In the genomic region with DNA sequence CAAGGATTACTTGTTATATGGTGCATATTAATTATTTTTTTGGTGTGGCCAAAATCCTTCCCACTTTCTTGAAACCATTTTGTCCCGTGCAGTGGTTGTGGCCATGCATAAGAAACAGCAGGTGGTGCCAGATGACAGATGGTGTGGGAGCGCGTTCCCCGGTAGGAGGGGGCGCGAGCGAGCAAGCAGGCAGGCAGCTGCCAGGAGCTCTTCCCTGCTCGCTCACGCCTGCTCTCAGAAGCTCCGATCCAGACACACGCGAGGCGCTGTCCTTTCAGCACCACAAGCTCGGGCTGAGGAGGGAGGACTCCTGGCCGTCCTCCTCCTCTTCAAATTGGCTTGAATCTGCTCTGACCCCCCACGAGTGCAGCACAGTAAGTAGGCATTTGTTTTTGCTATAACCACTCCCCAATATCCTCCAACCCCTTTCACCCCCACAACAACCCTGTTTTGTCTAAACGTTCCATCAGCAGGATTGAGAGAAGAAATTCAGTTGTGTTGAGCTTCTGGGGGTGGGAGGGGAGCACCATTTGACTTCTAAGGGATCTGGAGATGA, we compare ENCODE assay signal across 8 cellular contexts. TPM values are rescaled to one million over a fixed set of nuclear protein-coding genes. Genes with fewer than 3 reads are reported as not detected.
DNase-seq lines count a peak whose midpoint lies in the region; ATAC-seq and TF ChIP-seq lines count a peak whose summit lies in the region.

TSS of gene NSG2 (plus strand) at position 237 of the 556 bp plus-strand sequence. CDS start 1,050 bp downstream, outside the sequence.

- H3K4me3 Mint-ChIP-seq in activated CD8-positive, alpha-beta memory T cell treated with anti-CD3 and anti-CD28 coated beads, Interleukin-2, amount 10 ng/mL, durations not matched to agents 7 days and 5 days: no peak within 1 kb of the TSS
- H3K4me3 Mint-ChIP-seq in chondrocyte (ENCODE audit: unreplicated experiment): no peak within 1 kb of the TSS
- no peak within 1 kb of the TSS for H3K4me3 Mint-ChIP-seq in stimulated activated memory B cell treated with anti-CD40 and anti-IgM and Interleukin-4, amounts not matched to agents 10 μg/mL and 1 μg/mL and 100 μg/mL, for 72 hours

- CTCF ChIA-PET in activated CD8-positive, alpha-beta memory T cell treated with anti-CD3 and anti-CD28 coated beads, Interleukin-2, amount 10 ng/mL, durations not matched to agents 7 days and 5 days (lab: Charles Lee): interaction anchor here (0.8 to 1.9 kb wide), 2 partner anchors 8 to 266 kb away, joined by 3 to 7 read pairs; no protein-coding TSS in a partner anchor
- CTCF ChIA-PET in RWPE1 (lab: Yijun Ruan, JAX): interaction anchor here (0.5 to 3.4 kb wide), 19 partner anchors 10 to 732 kb away, joined by 3 to 54 read pairs (median 3); no protein-coding TSS in a partner anchor

- POLR2A ChIA-PET in RWPE1 (lab: Yijun Ruan, JAX; ENCODE audit: low non-redundant PET): no interaction called here

- no peak within 1 kb of the TSS for H3K27ac Mint-ChIP-seq in activated CD8-positive, alpha-beta memory T cell treated with anti-CD3 and anti-CD28 coated beads, Interleukin-2, amount 10 ng/mL, durations not matched to agents 7 days and 5 days
- H3K27ac Mint-ChIP-seq in chondrocyte (ENCODE audit: unreplicated experiment): no peak within 1 kb of the TSS
- no peak within 1 kb of the TSS for H3K27ac Mint-ChIP-seq in stimulated activated memory B cell treated with anti-CD40 and anti-IgM and Interleukin-4, amounts not matched to agents 10 μg/mL and 1 μg/mL and 100 μg/mL, for 72 hours

- TF ChIP-seq CTCF in HFF-Myc (IDR thresholded peaks at IDR 0.05; ENCODE audit: low read depth, low read length, missing control alignments): peak; percentile 73
- TF ChIP-seq CTCF in RWPE1 (conservative IDR thresholded peaks at IDR 0.05; ENCODE audit: low read depth): peak; percentile 78
- TF ChIP-seq CTCF in chondrocyte (IDR thresholded peaks at IDR 0.05): peak; percentile 83

- no peak within 1 kb of the TSS for H3K4me3 ChIP-seq in HFF-Myc (replicated peaks; ENCODE audit: low read depth, low read length)

- no peaks in the 10 kb centered on the region for H3K27me3 ChIP-seq in layer of hippocampus (ENCODE audit: control insufficient read depth, insufficient read depth, low read length)

- no peaks in the 10 kb centered on the region for H3K9me3 Mint-ChIP-seq in activated CD8-positive, alpha-beta memory T cell treated with anti-CD3 and anti-CD28 coated beads, Interleukin-2, amount 10 ng/mL, durations not matched to agents 7 days and 5 days (ENCODE audit: low read depth)
- H3K9me3 Mint-ChIP-seq in chondrocyte (ENCODE audit: low read depth): no peaks in the 10 kb centered on the region
- H3K9me3 Mint-ChIP-seq in stimulated activated memory B cell treated with anti-CD40 and anti-IgM and Interleukin-4, amounts not matched to agents 10 μg/mL and 1 μg/mL and 100 μg/mL, for 72 hours: no peaks in the 10 kb centered on the region

- ATAC-seq in activated CD8-positive, alpha-beta memory T cell treated with anti-CD3 and anti-CD28 coated beads, Interleukin-2, amount 10 ng/mL, durations not matched to agents 7 days and 5 days: peak; percentile 53
- peak; percentile 50 for ATAC-seq in stimulated activated memory B cell treated with anti-CD40 and anti-IgM and Interleukin-4, amounts not matched to agents 10 μg/mL and 1 μg/mL and 100 μg/mL, for 72 hours

- no peaks in the 10 kb centered on the region for H3K4me1 Mint-ChIP-seq in activated CD8-positive, alpha-beta memory T cell treated with anti-CD3 and anti-CD28 coated beads, Interleukin-2, amount 10 ng/mL, durations not matched to agents 7 days and 5 days
- no peaks in the 10 kb centered on the region for H3K4me1 Mint-ChIP-seq in chondrocyte (ENCODE audit: low read depth)
- H3K4me1 Mint-ChIP-seq in stimulated activated memory B cell treated with anti-CD40 and anti-IgM and Interleukin-4, amounts not matched to agents 10 μg/mL and 1 μg/mL and 100 μg/mL, for 72 hours: no peaks in the 10 kb centered on the region

- DNase-seq in activated CD8-positive, alpha-beta memory T cell treated with anti-CD3 and anti-CD28 coated beads, Interleukin-2, amount 10 ng/mL, durations not matched to agents 7 days and 5 days: peak; percentile 52
- no peak for DNase-seq in activated CD8-positive, alpha-beta memory T cell treated with anti-CD3 and anti-CD28 coated beads, Interleukin-2, amount 50 U/mL, for 4 hours
- peak; percentile 64 for DNase-seq in HFF-Myc (ENCODE audit: extremely low read depth, low read depth)
- peak; percentile 73 for DNase-seq in MV-4-11 (lab: John Stamatoyannopoulos, UW)
- peak; percentile 93 for DNase-seq in RWPE1 (ENCODE audit: low spot score)
- DNase-seq in chondrocyte (ENCODE audit: low spot score): peak; percentile 97

- no peaks in the 10 kb centered on the region for H3K36me3 Mint-ChIP-seq in activated CD8-positive, alpha-beta memory T cell treated with anti-CD3 and anti-CD28 coated beads, Interleukin-2, amount 10 ng/mL, durations not matched to agents 7 days and 5 days
- no peaks in the 10 kb centered on the region for H3K36me3 Mint-ChIP-seq in chondrocyte (ENCODE audit: low read depth)
- no peaks in the 10 kb centered on the region for H3K36me3 Mint-ChIP-seq in stimulated activated memory B cell treated with anti-CD40 and anti-IgM and Interleukin-4, amounts not matched to agents 10 μg/mL and 1 μg/mL and 100 μg/mL, for 72 hours

- no peaks in the 10 kb centered on the region for H3K27me3 Mint-ChIP-seq in activated CD8-positive, alpha-beta memory T cell treated with anti-CD3 and anti-CD28 coated beads, Interleukin-2, amount 10 ng/mL, durations not matched to agents 7 days and 5 days
- peaks cover 23% of the 10 kb centered on the region for H3K27me3 Mint-ChIP-seq in chondrocyte (ENCODE audit: low read depth)
- peaks cover 52% of the 10 kb centered on the region for H3K27me3 Mint-ChIP-seq in stimulated activated memory B cell treated with anti-CD40 and anti-IgM and Interleukin-4, amounts not matched to agents 10 μg/mL and 1 μg/mL and 100 μg/mL, for 72 hours

- H3K27ac ChIP-seq in RWPE1: no peak within 1 kb of the TSS
- peak within 1 kb of the TSS; percentile 43 for H3K27ac ChIP-seq in layer of hippocampus (ENCODE audit: low read depth, low read length)

RNA-seq across cellular contexts. Expression of gene NSG2, which starts in this region (rescaled TPM):
- not detected for total RNA-seq in activated CD8-positive, alpha-beta memory T cell treated with anti-CD3 and anti-CD28 coated beads, Interleukin-2, amount 10 ng/mL, durations not matched to agents 7 days and 5 days
- not detected in 3 replicates for total RNA-seq in chondrocyte

Comparison
In these comparisons a context has a peak if more than half of its experiments do, and no peak if none do; other contexts are left out.
1. Peak in DNase-seq and ATAC-seq in activated CD8-positive, alpha-beta memory T cell treated with anti-CD3 and anti-CD28 coated beads, Interleukin-2, amount 10 ng/mL, durations not matched to agents 7 days and 5 days; RNA of the gene not detected or under 1 TPM.
2. Peak in DNase-seq in chondrocyte; RNA of the gene not detected or under 1 TPM.